Comparison of ENCODE assay signal across 18 cellular contexts in genomic region chr11:2684581-2684980, GRCh38. TPM values are rescaled to one million over a fixed set of nuclear protein-coding genes. Genes with fewer than 3 reads are reported as not detected.
DNase-seq lines count a peak whose midpoint lies in the region; ATAC-seq and TF ChIP-seq lines count a peak whose summit lies in the region.
"Had no signal": no experiment of that assay in that cellular context is flagged by ENCODE, and none has a peak within 500 bp of the region (broad histone marks: within the 10 kb centered on the region; RNA-seq: fewer than 3 reads in every experiment).

No MANE protein-coding gene starts in this region.

- no peaks in the 10 kb centered on the region for H3K27me3 Mint-ChIP-seq in type B pancreatic cell
- H3K27me3 Mint-ChIP-seq: B cell; CD4-positive, CD25-positive, alpha-beta regulatory T cell had no signal

- DNase-seq in Right ventricle myocardium superior (peak; percentile 5), left ventricle myocardium superior (no peak), adrenal gland (peak in 5 of 7 donors; percentile 11 to 47 (median 14)), right lobe of liver (peak in 2 of 3 donors; percentile 27 to 36), type B pancreatic cell (ENCODE audit: extremely low spot score, unreplicated experiment) (no peak), NOMO-1 treated with dmso at 0.1 percent for 144 hours (lab: John Stamatoyannopoulos, UW; ENCODE audit: unreplicated experiment) (no peak), SJCRH30 (no peak), NCI-H2107 treated with DMSO at 0.1 percent for 48 hours (lab: John Stamatoyannopoulos, UW; ENCODE audit: unreplicated experiment) (no peak)
- DNase-seq: CD4-positive, CD25-positive, alpha-beta regulatory T cell; COR-L47; DMS153; GF-D8; HCEC 1CT; MM.1S; NCI-H1092; NCI-H1436 treated with DMSO at 0.1 percent for 48 hours; NCI-H2081 had no signal

- H3K4me1 ChIP-seq in adrenal gland (replicated peaks in 1 of 2) (peaks cover 20 to 35% of the 10 kb centered on the region in 2 donors), right lobe of liver (no peaks in the 10 kb centered on the region), SJCRH30 (no peaks in the 10 kb centered on the region; the same call in 1 of the 2 replicates)

- H3K27me3 ChIP-seq in adrenal gland = no peaks in the 10 kb centered on the region
- H3K27me3 ChIP-seq in right lobe of liver = no peaks in the 10 kb centered on the region
- no peaks in the 10 kb centered on the region for H3K27me3 ChIP-seq in SJCRH30

- H3K27ac ChIP-seq in adrenal gland (peak overlapping the region in 1 of 5 donors; percentile 26), right lobe of liver (no peak overlapping the region), SJCRH30 (no peak overlapping the region)

- ATAC-seq in Right ventricle myocardium superior (ENCODE audit: poor library complexity) = no peak
- no peak for ATAC-seq in left ventricle myocardium superior
- ATAC-seq in right lobe of liver = no peak

- H3K9me3 Mint-ChIP-seq in type B pancreatic cell = no peaks in the 10 kb centered on the region
- H3K9me3 Mint-ChIP-seq: CD4-positive, CD25-positive, alpha-beta regulatory T cell had no signal

- H3K4me1 Mint-ChIP-seq in type B pancreatic cell (ENCODE audit: unreplicated experiment) = peaks cover 12% of the 10 kb centered on the region

- H3K4me3 ChIP-seq in adrenal gland = no peak overlapping the region
- no peak overlapping the region for H3K4me3 ChIP-seq in right lobe of liver
- no peak overlapping the region for H3K4me3 ChIP-seq in SJCRH30

- H3K27ac Mint-ChIP-seq in type B pancreatic cell = peak overlapping the region; percentile 21
- H3K27ac Mint-ChIP-seq: B cell; CD4-positive, CD25-positive, alpha-beta regulatory T cell had no signal

- H3K36me3 ChIP-seq in adrenal gland (replicated peaks in 1 of 2) = no peaks in the 10 kb centered on the region
- no peaks in the 10 kb centered on the region for H3K36me3 ChIP-seq in right lobe of liver
- peaks cover 83% of the 10 kb centered on the region for H3K36me3 ChIP-seq in SJCRH30

- TF ChIP-seq CTCF in adrenal gland (IDR thresholded peaks at IDR 0.05) (no peak), right lobe of liver (IDR thresholded peaks at IDR 0.05) (no peak), type B pancreatic cell (conservative IDR thresholded peaks at IDR 0.05) (no peak)

- intact Hi-C loops in Right ventricle myocardium superior (cut with DNase I) (no loop called here), left ventricle myocardium superior (cut with micrococcal nuclease) (no loop called here), adrenal gland (cut with DNase I) (no loop called here), right lobe of liver (cut with DNase I) (no loop called here)

- peaks cover under 1% of the 10 kb centered on the region for H3K36me3 Mint-ChIP-seq in type B pancreatic cell

- TF ChIP-seq POLR2A in adrenal gland (IDR thresholded peaks at IDR 0.05) (no peak), right lobe of liver (IDR thresholded peaks at IDR 0.05) (no peak)

- H3K9me3 ChIP-seq in adrenal gland (replicated peaks in 1 of 3) (no peaks in the 10 kb centered on the region), right lobe of liver (no peaks in the 10 kb centered on the region), SJCRH30 (replicated peaks) (no peaks in the 10 kb centered on the region)

- no peak overlapping the region for H3K4me3 Mint-ChIP-seq in type B pancreatic cell
- H3K4me3 Mint-ChIP-seq: B cell; CD4-positive, CD25-positive, alpha-beta regulatory T cell had no signal

- 89 to 100% (median 95%) methylated on average over 1 of the region's 1 CpG for WGBS in adrenal gland, 4 donors
- WGBS in right lobe of liver (ENCODE audit: insufficient coverage, low coverage, low lambda C conversion rate, missing lambda C conversion rate) = no CpG with 5 or more reads among the region's 1 CpG

RNA-seq across cellular contexts. Expression of gene KCNQ1OT1, which starts 15.2 kb away (rescaled TPM):
- total RNA-seq in Right ventricle myocardium superior (0.35 TPM), left ventricle myocardium superior (0.35 TPM), adrenal gland (1 to 10 TPM in 4 of 8 donors, under 1 TPM in 4; 0.55 to 3.6 (median 1.4) TPM), right lobe of liver (1 to 10 TPM in 2 of 6 experiments, under 1 TPM in 4; 0.37 to 1.7 (median 0.60) TPM), type B pancreatic cell (ENCODE audit: low replicate concordance) (3.3 and 7.0 TPM in 2 replicates)
- 1 to 10 TPM in 1 of 3 donors, under 1 TPM in 2; 0.15 to 1.4 (median 0.17) TPM for polyA plus RNA-seq in adrenal gland
- total RNA-seq in SJCRH30 (2014; rRNA removed; shearing (Covaris generic)) = 8.5 and 12.3 TPM in 2 replicates

Comparison
In these comparisons a context has a peak if more than half of its experiments do, and no peak if none do; other contexts are left out.
1. DNase-seq: peak in Right ventricle myocardium superior (single experiment), adrenal gland (5 of 7) and right lobe of liver (2 of 3); none in left ventricle myocardium superior (single experiment), type B pancreatic cell (single experiment), NOMO-1 treated with dmso at 0.1 percent for 144 hours (single experiment), SJCRH30 (0 of 2) and NCI-H2107 treated with DMSO at 0.1 percent for 48 hours (single experiment).